1 cellular context compared by ENCODE assay signal in genomic region chr20:25378189-25378883, GRCh38.
TF ChIP-seq lines count a peak whose summit lies in the region.

No MANE protein-coding gene starts in this region.

TF ChIP-seq in HepG2, 621 proteins besides CTCF, POLR2A, EP300 and RAD21 (continued from another document and continues in another):
- TF ChIP-seq ZBTB8A (CRISPR knock-in tag; IDR thresholded peaks at IDR 0.05; ENCODE audit: borderline replicate concordance, low read depth) = peak; percentile 95
- TF ChIP-seq TSC22D2 (CRISPR knock-in tag; IDR thresholded peaks at IDR 0.05; ENCODE audit: borderline replicate concordance) = no peak
- peak; percentile 99 for TF ChIP-seq GATA4 (IDR thresholded peaks at IDR 0.05; ENCODE audit: borderline replicate concordance, low read depth)
- no peak for TF ChIP-seq ZBTB44 (CRISPR knock-in tag; IDR thresholded peaks at IDR 0.05)
- TF ChIP-seq IRF1 (CRISPR knock-in tag; IDR thresholded peaks at IDR 0.05; ENCODE audit: low read depth) = no peak
- peak; percentile 92 for TF ChIP-seq PAXIP1 (CRISPR knock-in tag; conservative IDR thresholded peaks at IDR 0.05)
- no peak for TF ChIP-seq YEATS4 (CRISPR knock-in tag; IDR thresholded peaks at IDR 0.05; ENCODE audit: borderline replicate concordance)
- TF ChIP-seq ZFX (CRISPR knock-in tag; IDR thresholded peaks at IDR 0.05; ENCODE audit: low read depth) = no peak
- peak; percentile 100 for TF ChIP-seq ZNF609 (CRISPR knock-in tag; IDR thresholded peaks at IDR 0.05; ENCODE audit: borderline replicate concordance)
- peak; percentile 6; the same call in 1 of the 2 replicates for TF ChIP-seq NFYB (CRISPR knock-in tag; IDR thresholded peaks at IDR 0.05)
- TF ChIP-seq SKI (IDR thresholded peaks at IDR 0.05; ENCODE audit: partially characterized antibody) = peak; percentile 89
- 0 out of 2 replicates have a peak, but pooled peaks have one; percentile 32 for TF ChIP-seq FOXK2 (IDR thresholded peaks at IDR 0.05)
- TF ChIP-seq ZNF580 (CRISPR knock-in tag; IDR thresholded peaks at IDR 0.05; ENCODE audit: borderline replicate concordance, low read depth) = no peak
- TF ChIP-seq PLSCR1 (CRISPR knock-in tag; IDR thresholded peaks at IDR 0.05; ENCODE audit: borderline replicate concordance) = no peak
- TF ChIP-seq NR2F1 (CRISPR knock-in tag; IDR thresholded peaks at IDR 0.05) = peak; percentile 96 to 100
- TF ChIP-seq GMEB2 (CRISPR knock-in tag; IDR thresholded peaks at IDR 0.05; ENCODE audit: low read depth) = no peak
- TF ChIP-seq TERF1 (CRISPR knock-in tag; IDR thresholded peaks at IDR 0.05) = no peak
- TF ChIP-seq ZMYM2 (CRISPR knock-in tag; IDR thresholded peaks at IDR 0.05) = peak; percentile 80; the same call in 1 of the 2 replicates
- TF ChIP-seq DMAP1 (CRISPR knock-in tag; IDR thresholded peaks at IDR 0.05) = peak; percentile 66; the same call in 1 of the 2 replicates
- TF ChIP-seq ZSCAN25 (CRISPR knock-in tag; IDR thresholded peaks at IDR 0.05) = no peak
- TF ChIP-seq TBP (CRISPR knock-in tag; IDR thresholded peaks at IDR 0.05) = no peak
- TF ChIP-seq AHDC1 (CRISPR knock-in tag; IDR thresholded peaks at IDR 0.05; ENCODE audit: borderline replicate concordance) = peak; percentile 86; the same call in 1 of the 2 replicates
- TF ChIP-seq GLI4 (CRISPR knock-in tag; IDR thresholded peaks at IDR 0.05; ENCODE audit: borderline replicate concordance) = 0 out of 2 replicates have a peak, but pooled peaks have one; percentile 52
- TF ChIP-seq MAX (IDR thresholded peaks at IDR 0.05) = peak; percentile 40; the same call in 1 of the 2 replicates
- TF ChIP-seq ZNF3 (CRISPR knock-in tag; IDR thresholded peaks at IDR 0.05) = peak; percentile 74
- peak; percentile 45 for TF ChIP-seq GATAD1 (CRISPR knock-in tag; IDR thresholded peaks at IDR 0.05)
- no peak for TF ChIP-seq ZNF33B (CRISPR knock-in tag; IDR thresholded peaks at IDR 0.05)
- TF ChIP-seq CHD2 (IDR thresholded peaks at IDR 0.05; ENCODE audit: low read depth, low read length) = no peak
- TF ChIP-seq ZNF615 (CRISPR knock-in tag; IDR thresholded peaks at IDR 0.05; ENCODE audit: borderline replicate concordance) = no peak
- no peak for TF ChIP-seq ZBTB26 (CRISPR knock-in tag; IDR thresholded peaks at IDR 0.05; ENCODE audit: borderline replicate concordance)
- TF ChIP-seq ZNF788 (CRISPR knock-in tag; IDR thresholded peaks at IDR 0.05; ENCODE audit: borderline replicate concordance) = peak; percentile 53; the same call in 1 of the 2 replicates
- no peak for TF ChIP-seq SP1 (IDR thresholded peaks at IDR 0.05)
- TF ChIP-seq SP1 (CRISPR knock-in tag; IDR thresholded peaks at IDR 0.05) = 0 out of 2 replicates have a peak, but pooled peaks have one; percentile 13
- no peak for TF ChIP-seq NCOA5 (CRISPR knock-in tag; IDR thresholded peaks at IDR 0.05)
- peak; percentile 57; the same call in 1 of the 2 replicates for TF ChIP-seq MED1 (CRISPR knock-in tag; IDR thresholded peaks at IDR 0.05)
- peak; percentile 57 for TF ChIP-seq ESRRA (CRISPR knock-in tag; IDR thresholded peaks at IDR 0.05; ENCODE audit: low read depth)
